Comparison of ENCODE assay signal across 8 cellular contexts in genomic region chr3:37863552-37863865, GRCh38. TPM values are rescaled to one million over a fixed set of nuclear protein-coding genes. Genes with fewer than 3 reads are reported as not detected.
DNase-seq lines count a peak whose midpoint lies in the region; ATAC-seq and TF ChIP-seq lines count a peak whose summit lies in the region.

No MANE protein-coding gene starts in this region.

- H3K4me2 ChIP-seq in GM23338 = peak overlapping the region; percentile 90

- H3K9me3 Mint-ChIP-seq in GM23338 (peaks cover 5% of the 10 kb centered on the region; the same call in 2 of the 3 replicates), immature natural killer cell (no peaks in the 10 kb centered on the region)

- no peaks in the 10 kb centered on the region for H3K9me2 ChIP-seq in GM23338 (ENCODE audit: insufficient read depth)

- H3K9ac ChIP-seq in adipocyte (ENCODE audit: low read length) = no peak overlapping the region
- peak overlapping the region in 2 of 3 donors; percentile 25 to 62 for H3K9ac ChIP-seq in skeletal muscle tissue (ENCODE audit: low read depth in 1 of 3, low read length in 3 of 3)

- peaks cover 5% of the 10 kb centered on the region; the same call in 1 of the 2 replicates for H4K20me1 ChIP-seq in GM23338 (replicated peaks; ENCODE audit: insufficient read depth)

- H3K36me3 Mint-ChIP-seq in GM23338 (ENCODE audit: low read depth) (peaks cover 5% of the 10 kb centered on the region; the same call in 1 of the 3 replicates), immature natural killer cell (no peaks in the 10 kb centered on the region)

- H3K4me3 Mint-ChIP-seq in GM23338 (peak overlapping the region; percentile 82), immature natural killer cell (peak overlapping the region in 4 of 5 donors; percentile 21 to 61 (median 34))

- no peaks in the 10 kb centered on the region for H3K36me3 ChIP-seq in GM23338 (ENCODE audit: insufficient read depth)
- no peaks in the 10 kb centered on the region for H3K36me3 ChIP-seq in adipocyte (ENCODE audit: control insufficient read depth, insufficient read depth, low read length, severe bottlenecking)
- no peaks in the 10 kb centered on the region for H3K36me3 ChIP-seq in skeletal muscle tissue (ENCODE audit: control insufficient read depth in 3 of 3, insufficient read depth in 3 of 3, low read length in 3 of 3)

- H3K27ac ChIP-seq in GM23338 (ENCODE audit: low read depth) = no peak overlapping the region
- peak overlapping the region; percentile 36 for H3K27ac ChIP-seq in skeletal muscle tissue (ENCODE audit: low read depth, low read length)

- H3K27me3 Mint-ChIP-seq in GM23338 (ENCODE audit: insufficient read depth, low read depth, poor library complexity) (peaks cover 29% of the 10 kb centered on the region), immature natural killer cell (ENCODE audit: low read depth in 3 of 3) (peaks cover 3 to 24% (median 6%) of the 10 kb centered on the region in 3 donors)

- peak overlapping the region; percentile 85 for H3K4me3 ChIP-seq in GM23338
- peak overlapping the region; percentile 90 for H3K4me3 ChIP-seq in adipocyte (ENCODE audit: low read length)
- H3K4me3 ChIP-seq in skeletal muscle tissue (ENCODE audit: low read length in 3 of 3) = peak overlapping the region in 2 of 3 donors; percentile 79 to 80

- no peak for ATAC-seq in GM23338
- no peak for ATAC-seq in HG02759 (IDR thresholded peaks at IDR 0.05; ENCODE audit: unreplicated experiment)
- ATAC-seq in HG03565 (IDR thresholded peaks at IDR 0.05; ENCODE audit: unreplicated experiment) = no peak

- H3K4me1 ChIP-seq in GM23338 (ENCODE audit: insufficient read depth) (peaks cover 26% of the 10 kb centered on the region), adipocyte (ENCODE audit: control insufficient read depth, insufficient read depth, low read length) (peaks cover 31% of the 10 kb centered on the region), skeletal muscle tissue (ENCODE audit: control insufficient read depth in 3 of 3, insufficient read depth in 3 of 3, low read length in 3 of 3) (peaks cover 29 to 37% (median 29%) of the 10 kb centered on the region in 3 donors)

- H3K27ac Mint-ChIP-seq in GM23338 (no peak overlapping the region), immature natural killer cell (no peak overlapping the region)

- H3K9me3 ChIP-seq in adipocyte (ENCODE audit: control insufficient read depth, low read length) (peaks cover 4% of the 10 kb centered on the region), skeletal muscle tissue (ENCODE audit: control insufficient read depth in 3 of 3, low read length in 3 of 3) (no peaks in the 10 kb centered on the region)

- H3K27me3 ChIP-seq in GM23338 (ENCODE audit: insufficient read depth) = peaks cover 11% of the 10 kb centered on the region
- no peaks in the 10 kb centered on the region for H3K27me3 ChIP-seq in adipocyte (replicated peaks; ENCODE audit: control insufficient read depth, insufficient read depth, low read length)
- no peaks in the 10 kb centered on the region for H3K27me3 ChIP-seq in skeletal muscle tissue (ENCODE audit: control insufficient read depth in 3 of 3, insufficient read depth in 3 of 3, low read length in 3 of 3)

- no peaks in the 10 kb centered on the region for H3F3A ChIP-seq in GM23338 (replicated peaks; ENCODE audit: low read depth)

- DNase-seq in GM23338 (ENCODE audit: low spot score) (no peak), adipocyte (ENCODE audit: low read depth) (no peak), immature natural killer cell (no peak), HuH-7.5 (ENCODE audit: low spot score) (no peak), 8988T (no peak)

- H3K79me2 ChIP-seq in GM23338 (replicated peaks; ENCODE audit: insufficient read depth) = peaks cover 62% of the 10 kb centered on the region

- H2AFZ ChIP-seq in GM23338 = no peak overlapping the region

- H3K4me1 Mint-ChIP-seq in GM23338 (peaks cover 23% of the 10 kb centered on the region), immature natural killer cell (peaks cover 19 to 20% of the 10 kb centered on the region in 2 donors)

- TF ChIP-seq CTCF in GM23338 (conservative IDR thresholded peaks at IDR 0.05; ENCODE audit: low read depth in 2 of 2) = no peak

TF ChIP-seq in GM23338, 12 proteins besides CTCF, POLR2A, EP300 and RAD21 (continues in another document):
- TF ChIP-seq EZH2 (IDR thresholded peaks at IDR 0.05; ENCODE audit: low read depth, unreplicated experiment) (no peak), ZNF331 (CRISPR knock-in tag; IDR thresholded peaks at IDR 0.05; ENCODE audit: low read depth) (no peak), JUNB (IDR thresholded peaks at IDR 0.05; ENCODE audit: unreplicated experiment) (no peak), EZH2phosphoT487 (IDR thresholded peaks at IDR 0.05; ENCODE audit: unreplicated experiment) (no peak), POLR2AphosphoS5 (IDR thresholded peaks at IDR 0.05; ENCODE audit: low read depth) (no peak), REST (IDR thresholded peaks at IDR 0.05; ENCODE audit: unreplicated experiment) (no peak), CREB1 (CRISPR knock-in tag; IDR thresholded peaks at IDR 0.05; ENCODE audit: low read depth) (no peak)

RNA-seq across cellular contexts. Expression of gene CTDSPL, which starts 1.8 kb away (rescaled TPM):
- total RNA-seq in GM23338 (2014; rRNA removed; shearing (Covaris generic)) = 41.2 and 42.0 TPM in 2 replicates
- 23.2 and 23.8 TPM in 2 replicates for polyA plus RNA-seq in GM23338 (2016; fragmentation: Nextera tagmentation; extraction: Ambion mirVana)
- polyA plus RNA-seq in immature natural killer cell = under 1 TPM in 1 of 3 donors, not detected in 2; 0.87 TPM
- total RNA-seq in skeletal muscle tissue = 20.4 TPM
